9 cellular contexts compared by ENCODE assay signal in the genomic region with DNA sequence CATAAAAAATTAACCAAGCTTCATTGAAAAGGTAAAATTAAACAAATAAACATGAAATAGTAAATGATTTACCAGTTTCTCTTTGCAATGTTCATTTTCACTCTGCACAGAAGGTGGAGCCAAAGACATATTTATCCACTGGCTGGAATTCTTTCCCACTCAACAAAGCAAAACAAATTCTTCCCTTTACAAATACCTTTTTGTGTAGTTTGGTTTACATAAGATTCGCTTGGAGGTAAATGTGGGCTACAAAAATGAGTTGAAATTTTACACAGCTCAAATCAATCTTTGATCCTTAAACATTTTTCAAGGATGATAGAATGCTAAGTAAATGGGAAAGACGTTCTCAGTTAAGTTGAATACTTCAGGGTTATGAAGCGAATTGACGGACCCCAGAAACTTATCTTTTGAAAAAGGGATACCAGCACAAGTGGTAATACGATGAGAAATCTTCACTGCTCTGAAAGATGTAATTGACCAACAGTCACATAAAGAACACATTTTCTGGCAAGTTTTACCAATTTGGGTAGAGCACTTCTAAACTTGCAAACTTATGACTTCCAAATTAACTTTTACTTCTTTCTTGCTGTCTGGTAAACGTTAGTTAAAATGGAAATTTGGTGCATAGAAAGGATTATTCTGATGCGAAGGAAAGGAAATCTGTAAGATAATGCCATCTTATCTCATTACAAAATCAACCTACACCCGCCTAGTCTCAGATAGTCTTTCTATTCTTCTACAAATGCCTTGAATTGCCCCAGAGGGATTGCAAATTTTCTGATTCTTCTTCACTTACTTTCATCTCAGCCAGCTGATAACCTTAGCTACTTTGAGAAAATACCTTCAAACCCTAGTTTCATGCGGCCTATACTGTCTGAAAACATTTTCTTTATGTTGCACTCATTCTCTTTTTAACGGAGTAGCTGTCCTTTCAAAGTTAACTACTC. TPM values are rescaled to one million over a fixed set of nuclear protein-coding genes. Genes with fewer than 3 reads are reported as not detected.
DNase-seq lines count a peak whose midpoint lies in the region; ATAC-seq, FAIRE-seq and TF ChIP-seq lines count a peak whose summit lies in the region.
"Had no signal": no experiment of that assay in that cellular context is flagged by ENCODE, and none has a peak within 500 bp of the region (broad histone marks: within the 10 kb centered on the region; RNA-seq: fewer than 3 reads in every experiment).

No MANE protein-coding gene starts in this region.

- H4K8ac ChIP-seq in H9 (replicated peaks; ENCODE audit: insufficient read length, low read depth, low read length) = no peak overlapping the region

- H3K56ac ChIP-seq in H9 (ENCODE audit: insufficient read length, low read depth, low read length) = no peak overlapping the region

- H3K23ac ChIP-seq in H9 (ENCODE audit: insufficient read length, low read depth, low read length) = no peak overlapping the region

- H4K5ac ChIP-seq in H9 (ENCODE audit: insufficient read length, low read depth, low read length) = no peak overlapping the region

- peaks cover 42% of the 10 kb centered on the region in 2 experiments for H3K4me1 Mint-ChIP-seq in H9

- H3K9me2 ChIP-seq in hepatocyte (replicated peaks; ENCODE audit: insufficient read depth) = no peaks in the 10 kb centered on the region

- intact Hi-C loops in lower leg skin (cut with DNase I; ENCODE audit: low total_unique reads) = loop anchor here (5.0 to 10.0 kb wide), 3 partner anchors 164 to 752 kb away; no protein-coding TSS in a partner anchor

- H3K27ac ChIP-seq in A549 (peak overlapping the region; percentile 11 to 63; a peak in 4 of 6 replicates), H9 (ENCODE audit: insufficient read length, low read depth, low read length) (peak overlapping the region; percentile 86), VCaP (no peak overlapping the region), hepatocyte (no peak overlapping the region), upper lobe of left lung (no peak overlapping the region)

- no peak overlapping the region for H3K4ac ChIP-seq in H9 (ENCODE audit: low read depth, low read length)

- H3K4me1 ChIP-seq in A549 (peaks cover 20% of the 10 kb centered on the region), H9 (ENCODE audit: insufficient read depth, low read length) (no peaks in the 10 kb centered on the region), hepatocyte (ENCODE audit: insufficient read depth) (no peaks in the 10 kb centered on the region), upper lobe of left lung (peaks cover 0 to 4% (median 0%) of the 10 kb centered on the region in 4 donors)

- H2AFZ ChIP-seq in H9 (ENCODE audit: low read length) (no peak overlapping the region), hepatocyte (peak overlapping the region; percentile 7)

- H2BK12ac ChIP-seq in H9 (ENCODE audit: insufficient read length, low read depth, low read length) = no peak overlapping the region

- peak; percentile 86 for TF ChIP-seq CTCF in A549 (IDR thresholded peaks at IDR 0.05)
- TF ChIP-seq CTCF in H9 (conservative IDR thresholded peaks at IDR 0.05) = peak; percentile 83
- TF ChIP-seq CTCF in VCaP (conservative IDR thresholded peaks at IDR 0.05) = peak; percentile 74
- TF ChIP-seq CTCF in hepatocyte (IDR thresholded peaks at IDR 0.05; ENCODE audit: poor library complexity) = peak; percentile 94
- TF ChIP-seq CTCF in upper lobe of left lung (IDR thresholded peaks at IDR 0.05) = peak; percentile 46 to 75 (median 58)
- peak in 1 of 3 donors; percentile 9 for TF ChIP-seq CTCF in lower leg skin (IDR thresholded peaks at IDR 0.05)

- H3K36me3 Mint-ChIP-seq in H9 (ENCODE audit: insufficient read depth in 1 of 3, low read depth in 3 of 3) = peaks cover 0 to 4% (median 3%) of the 10 kb centered on the region in 3 experiments; a peak in 1 of 7 replicates

- H2BK120ac ChIP-seq in H9 (ENCODE audit: low read depth, low read length, poor library complexity, severe bottlenecking) = no peak overlapping the region

- peak overlapping the region; percentile 36 to 69 for H3K4me3 Mint-ChIP-seq in H9

- no peaks in the 10 kb centered on the region for H3K23me2 ChIP-seq in H9 (ENCODE audit: insufficient read length, low read depth, low read length, poor library complexity, severe bottlenecking)

- H3K27me3 ChIP-seq in H9 (ENCODE audit: insufficient read depth, low read length) (no peaks in the 10 kb centered on the region), hepatocyte (no peaks in the 10 kb centered on the region), upper lobe of left lung (no peaks in the 10 kb centered on the region)

- no peak overlapping the region for H2BK5ac ChIP-seq in H9 (ENCODE audit: insufficient read length, low read length)

- H2BK20ac ChIP-seq in H9 (ENCODE audit: low read depth, low read length, poor library complexity, severe bottlenecking) = no peak overlapping the region

- ATAC-seq in A549 = peak in 1 of 2 experiments; percentile 58; a peak in 3 of 6 replicates
- ATAC-seq in upper lobe of left lung (ENCODE audit: low FRiP score in 2 of 2) = peak in 1 of 2 donors; percentile 67
- ATAC-seq in GM21381 (IDR thresholded peaks at IDR 0.05; ENCODE audit: unreplicated experiment) = no peak

- POLR2A ChIA-PET in A549 (lab: Yijun Ruan, JAX) = interaction anchor here (0.6 kb wide), 1 partner anchor 18 kb away, joined by 3 read pairs; no protein-coding TSS in a partner anchor

- no peaks in the 10 kb centered on the region for H3K36me3 ChIP-seq in hepatocyte (replicated peaks; ENCODE audit: insufficient read depth, low read depth)
- no peaks in the 10 kb centered on the region for H3K36me3 ChIP-seq in upper lobe of left lung

- no peak overlapping the region for H2AK5ac ChIP-seq in H9 (ENCODE audit: insufficient read length, low read length)

- TF ChIP-seq EP300 in A549 (IDR thresholded peaks at IDR 0.05) (no peak), upper lobe of left lung (IDR thresholded peaks at IDR 0.05) (no peak)

- H3K4me3 ChIP-seq in A549 (no peak overlapping the region), hepatocyte (no peak overlapping the region), upper lobe of left lung (peak overlapping the region in 1 of 4 donors; percentile 23), lower leg skin (ENCODE audit: low read depth, poor library complexity, severe bottlenecking) (no peak overlapping the region)

- H3K27ac Mint-ChIP-seq in H9 = peak overlapping the region; percentile 66 to 95 (median 91)

- H3K9me3 ChIP-seq in A549 (no peaks in the 10 kb centered on the region), H9 (ENCODE audit: control insufficient read depth, low read depth, low read length) (no peaks in the 10 kb centered on the region), hepatocyte (ENCODE audit: low read depth) (no peaks in the 10 kb centered on the region), upper lobe of left lung (no peaks in the 10 kb centered on the region)

- H3T11ph ChIP-seq in H9 (ENCODE audit: low read length) = no peak overlapping the region

- peak; percentile 94 to 95 for TF ChIP-seq RAD21 in A549 (conservative IDR thresholded peaks at IDR 0.05 in 1 of 2, IDR thresholded peaks at IDR 0.05 in 1 of 2)

- H3K79me2 ChIP-seq in H9 (ENCODE audit: insufficient read depth, low read length) = no peaks in the 10 kb centered on the region
- H3K79me2 ChIP-seq in hepatocyte = peaks cover 2% of the 10 kb centered on the region

- H4K20me1 ChIP-seq in H9 (ENCODE audit: control insufficient read depth, insufficient read depth, insufficient read length) (no peaks in the 10 kb centered on the region), hepatocyte (ENCODE audit: insufficient read depth, poor library complexity, severe bottlenecking) (no peaks in the 10 kb centered on the region)

- no peak overlapping the region for H3K18ac ChIP-seq in H9 (ENCODE audit: insufficient read length, low read depth, low read length)

- H3K14ac ChIP-seq in H9 (ENCODE audit: insufficient read depth, low read length) = no peak overlapping the region

- H3K4me2 ChIP-seq in A549 (peak overlapping the region; percentile 50), H9 (ENCODE audit: insufficient read depth, insufficient read length, low read length) (peak overlapping the region; percentile 23), hepatocyte (peak overlapping the region; percentile 58)

- no peaks in the 10 kb centered on the region for H3K27me3 Mint-ChIP-seq in H9 (ENCODE audit: low read depth)

- H2BK15ac ChIP-seq in H9 (ENCODE audit: low read depth, low read length) = no peak overlapping the region

- H3K9ac ChIP-seq in H9 (ENCODE audit: extremely low read depth, insufficient read length, low read length) = no peak overlapping the region

- CTCF ChIA-PET in A549 (lab: Yijun Ruan, JAX) = interaction anchor here (0.6 to 5.8 kb wide), 23 partner anchors 8 to 859 kb away, joined by 3 to 31 read pairs (median 4); no protein-coding TSS in a partner anchor

- H3K9me3 Mint-ChIP-seq in H9 = no peaks in the 10 kb centered on the region

- WGBS in A549 (ENCODE audit: missing lambda C conversion rate) = 50% methylated on average over 10 of the region's 10 CpGs
- WGBS in H9 (ENCODE audit: extremely low coverage, insufficient read length, low lambda C conversion rate) = no CpG with 5 or more reads among the region's 10 CpGs
- WGBS in hepatocyte (ENCODE audit: low lambda C conversion rate, missing lambda C conversion rate) = 32% methylated on average over 10 of the region's 10 CpGs
- 54 to 56% methylated on average over 10 of the region's 10 CpGs for WGBS in upper lobe of left lung, 2 donors
- WGBS in lower leg skin, 2 donors = 44 to 49% methylated on average over 10 of the region's 10 CpGs

- peak; percentile 93 for FAIRE-seq in A549 (lab: Jason Lieb, UNC)
- FAIRE-seq: GM18507 had no signal

- no peak overlapping the region for H4K91ac ChIP-seq in H9 (ENCODE audit: insufficient read length, low read depth, low read length)

- no peaks in the 10 kb centered on the region for H3K79me1 ChIP-seq in H9 (ENCODE audit: insufficient read depth, low read depth, low read length, poor library complexity, severe bottlenecking)

- DNase-seq in A549 (ENCODE audit: low read depth in 1 of 2, low spot score in 1 of 2) (peak; percentile 15 to 59), H9 (no peak), hepatocyte (ENCODE audit: low spot score) (peak; percentile 59), upper lobe of left lung (no peak), NCI-H510A (lab: John Stamatoyannopoulos, UW) (no peak), lower leg skin (ENCODE audit: low spot score in 2 of 2) (no peak)

- no peak for TF ChIP-seq POLR2A in A549 (IDR thresholded peaks at IDR 0.05; ENCODE audit: low read length)
- TF ChIP-seq POLR2A in upper lobe of left lung (IDR thresholded peaks at IDR 0.05) = no peak
- TF ChIP-seq POLR2A in lower leg skin (IDR thresholded peaks at IDR 0.05) = no peak

TF ChIP-seq in A549, 52 proteins besides CTCF, POLR2A, EP300 and RAD21 (continues in another document):
- TF ChIP-seq SMC3 (IDR thresholded peaks at IDR 0.05) = peak; percentile 96

RNA-seq across cellular contexts. Expression of a gene that starts 4.7 kb away (rescaled TPM):
- polyA plus RNA-seq in A549 (2011; rRNA removed) (163 and 170 TPM in 2 replicates), A549 (2017; fragmentation: RNase III; extraction: RNeasy Plus Mini Kit Qiagen cat#74134 plus additional on column Dnase treatment) (76.7 to 88.9 TPM (median 87.4 TPM) in 3 replicates), hepatocyte (86.0 and 91.5 TPM in 2 replicates)
- polyA plus RNA-seq in A549 (2012; cell fraction: cytosol; rRNA removed) = 23.9 and 30.6 TPM in 2 replicates
- 26.6 and 43.0 TPM in 2 replicates for polyA plus RNA-seq in A549 (2012; cell fraction: nucleus; rRNA removed)
- polyA minus RNA-seq in A549 (2011; rRNA and poly(A)+ RNA removed) = 110 and 117 TPM in 2 replicates
- total RNA-seq in H9 (2021) (528 and 530 TPM in 2 replicates), hepatocyte (248 and 266 TPM in 2 replicates), upper lobe of left lung (100 to 1,000 TPM in 2 of 6 donors, 10 to 100 TPM in 4; 12.6 to 155 (median 87.8) TPM), lower leg skin (100 to 1,000 TPM; 237 to 425 (median 346) TPM)

Comparison
In these comparisons a context has a peak if more than half of its experiments do, and no peak if none do; other contexts are left out.
1. DNase-seq: peak in A549 (2 of 2) and hepatocyte (single experiment); none in H9 (single experiment), upper lobe of left lung (0 of 2), NCI-H510A (single experiment) and lower leg skin (0 of 2).
2. H3K27ac ChIP-seq: peak in A549 (2 of 2) and H9 (single experiment); none in VCaP (single experiment), hepatocyte (single experiment) and upper lobe of left lung (0 of 4).
3. Peak in every context shown above with its lines, with median percentiles within 50 percentile points of each other: H3K4me2 ChIP-seq.